In genomic region chr4:38169524-38169923, GRCh38 we compare ENCODE assay signal across 18 cellular contexts.
A peak's percentile ranks its signal among the peaks of the same experiment; 100 is the strongest.
DNase-seq lines count a peak whose midpoint lies in the region; ATAC-seq, FAIRE-seq and TF ChIP-seq lines count a peak whose summit lies in the region.
"Had no signal": no experiment of that assay in that cellular context is flagged by ENCODE, and none has a peak within 500 bp of the region (broad histone marks: within the 10 kb centered on the region; RNA-seq: fewer than 3 reads in every experiment).

No MANE protein-coding gene starts in this region.

- no peak overlapping the region for H3K23ac ChIP-seq in H1 (ENCODE audit: insufficient read length)

- no peak overlapping the region for H3K4me3 ChIP-seq in LNCaP clone FGC (ENCODE audit: low read depth, low read length)
- H3K4me3 ChIP-seq in H1 (ENCODE audit: extremely low read depth in 1 of 4, insufficient read depth in 2 of 4, low read depth in 3 of 4, low read length in 4 of 4) = no peak overlapping the region
- H3K4me3 ChIP-seq in mucosa of descending colon = no peak overlapping the region
- no peak overlapping the region for H3K4me3 ChIP-seq in lower leg skin (ENCODE audit: low read depth, poor library complexity, severe bottlenecking)
- no peak overlapping the region for H3K4me3 ChIP-seq in OCI-LY7 (ENCODE audit: low read depth, low read length, poor library complexity, severe bottlenecking)
- H3K4me3 ChIP-seq: left ventricle myocardium inferior, ovary, uterus had no signal

- ATAC-seq in mucosa of descending colon = peak; percentile 78
- ATAC-seq: activated naive CD8-positive, alpha-beta T cell treated with anti-CD3 and anti-CD28 coated beads, Interleukin-2, amount 50 U/mL, for 24 hours had no signal

- TF ChIP-seq CTCF in LNCaP clone FGC (IDR thresholded peaks at IDR 0.05; ENCODE audit: control insufficient read depth, extremely low read depth, insufficient read depth) (peak; percentile 36), H1 (IDR thresholded peaks at IDR 0.05; ENCODE audit: control extremely low read depth in 1 of 3, insufficient read depth in 1 of 3, low read depth in 1 of 3, low read length in 3 of 3) (peak in 1 of 3 experiments; percentile 2; a peak in 1 of 4 replicates), mucosa of descending colon (IDR thresholded peaks at IDR 0.05) (no peak), lower leg skin (IDR thresholded peaks at IDR 0.05) (no peak), OCI-LY7 (conservative IDR thresholded peaks at IDR 0.05; ENCODE audit: low read length) (no peak)

- H3K36me3 ChIP-seq in H1 (ENCODE audit: control insufficient read depth in 2 of 4, insufficient read depth in 4 of 4, low read length in 3 of 4) (0 out of 8 replicates have a peak, but pooled peaks cover 0 to under 1% (median 0%) of the 10 kb centered on the region in 4 experiments), mucosa of descending colon (ENCODE audit: low read depth) (no peaks in the 10 kb centered on the region), OCI-LY7 (ENCODE audit: insufficient read depth, low read length) (no peaks in the 10 kb centered on the region)
- H3K36me3 ChIP-seq: left ventricle myocardium inferior, ovary, uterus, WERI-Rb-1 had no signal

- 76% methylated on average over 5 of the region's 5 CpGs; no CpG with 5 or more reads in 1 of the 2 experiments for WGBS in H1 (ENCODE audit: extremely low coverage in 1 of 2, insufficient coverage in 1 of 2, insufficient read length in 1 of 2, insufficient replicate concordance in 2 of 2, low coverage in 1 of 2, low lambda C conversion rate in 2 of 2, missing lambda C conversion rate in 1 of 2), 2 experiments
- WGBS in lower leg skin, 2 donors = 35 to 38% methylated on average over 5 of the region's 5 CpGs

- no peaks in the 10 kb centered on the region for H4K20me1 ChIP-seq in H1 (replicated peaks in 1 of 2; ENCODE audit: control insufficient read depth in 1 of 2, insufficient read depth in 2 of 2, low read length in 2 of 2)
- H4K20me1 ChIP-seq in OCI-LY7 (ENCODE audit: insufficient read depth, low read length) = no peaks in the 10 kb centered on the region

- H2AK5ac ChIP-seq in H1 (ENCODE audit: low read depth, low read length) = no peak overlapping the region

- BruUV-seq in OCI-LY7 (replicated peaks; lab: Mats Ljungman, UMichigan) = no TSS peak

- no peak overlapping the region for H2BK15ac ChIP-seq in H1 (ENCODE audit: low read length)

- intact Hi-C loops in mucosa of descending colon (cut with DNase I, micrococcal nuclease) = no loop called here
- intact Hi-C loops in lower leg skin (cut with DNase I; ENCODE audit: low total_unique reads) = no loop called here
- intact Hi-C loops in OCI-LY7 (cut with micrococcal nuclease; ENCODE audit: unreplicated experiment) = no loop called here

- H4K91ac ChIP-seq in H1 (replicated peaks; ENCODE audit: insufficient read length, low read length) = no peak overlapping the region

- POLR2A ChIA-PET in H1 (lab: Charles Lee; ENCODE audit: partially characterized antibody) = no interaction called here
- POLR2A ChIA-PET in OCI-LY7 (lab: Charles Lee) = interaction anchor here (1.1 kb wide), 1 partner anchor 12 kb away, joined by 3 read pairs; no protein-coding TSS in a partner anchor

- no peak overlapping the region for H2BK12ac ChIP-seq in H1 (ENCODE audit: low read depth, low read length)

- no peak for FAIRE-seq in H1 (lab: Jason Lieb, UNC)

- H3K23me2 ChIP-seq in H1 (ENCODE audit: low read depth, low read length) = no peaks in the 10 kb centered on the region

- H3K27me3 ChIP-seq in H1 (replicated peaks in 1 of 4; ENCODE audit: control insufficient read depth in 3 of 4, extremely low read depth in 1 of 4, insufficient read depth in 3 of 4, low read length in 3 of 4) = peaks cover 0 to 2% (median under 1%) of the 10 kb centered on the region in 4 experiments; a peak in 2 of 7 replicates
- H3K27me3 ChIP-seq: ovary, uterus had no signal

- no peak for TF ChIP-seq EP300 in H1 (IDR thresholded peaks at IDR 0.05; ENCODE audit: borderline replicate concordance in 1 of 2, low read depth in 2 of 2, low read length in 2 of 2)

- H3K79me2 ChIP-seq in H1 (ENCODE audit: control insufficient read depth in 1 of 2, insufficient read depth in 2 of 2, low read length in 2 of 2) (no peaks in the 10 kb centered on the region), OCI-LY7 (ENCODE audit: insufficient read depth, low read depth, low read length) (no peaks in the 10 kb centered on the region)

- peak; percentile 34 for DNase-seq in DMS53 treated with DMSO at 0.1 percent for 48 hours (lab: John Stamatoyannopoulos, UW; ENCODE audit: unreplicated experiment)
- no peak for DNase-seq in LNCaP clone FGC (ENCODE audit: low read depth)
- DNase-seq in H1 (ENCODE audit: low read depth in 1 of 2, low spot score in 2 of 2) = no peak
- peak in 1 of 3 donors; percentile 67 for DNase-seq in mucosa of descending colon
- no peak for DNase-seq in lower leg skin (ENCODE audit: low spot score in 2 of 2)
- DNase-seq in activated CD4-positive, alpha-beta T cell treated with anti-CD3 and anti-CD28 coated beads for 1 hour = no peak
- DNase-seq in activated CD8-positive, alpha-beta memory T cell treated with anti-CD3 and anti-CD28 coated beads, Interleukin-2, amount 50 U/mL, for 4 hours = no peak
- DNase-seq in OCI-LY7 (ENCODE audit: low spot score) = no peak
- DNase-seq: activated naive CD8-positive, alpha-beta T cell treated with anti-CD3 and anti-CD28 coated beads, Interleukin-2, amount 50 U/mL, for 24 hours; dermis blood vessel endothelial cell; Karpas-422; left ventricle myocardium inferior; NCI-H446; ovary; SHP77 treated with DMSO at 0.1 percent for 48 hours; stimulated activated CD4-positive, alpha-beta T cell treated with anti-CD3 and anti-CD28 coated beads, Interleukin-2, amount 100 ng/mL, for 48 hours; uterus; WERI-Rb-1 had no signal

- H2BK5ac ChIP-seq in H1 (ENCODE audit: low read depth, low read length) = no peak overlapping the region

- no peak overlapping the region for H3K4ac ChIP-seq in H1 (replicated peaks; ENCODE audit: insufficient read length, low read depth, low read length)

- H3K18ac ChIP-seq in H1 (ENCODE audit: extremely low read depth, low read length) = no peak overlapping the region; the same call in 1 of the 2 replicates

- H2BK120ac ChIP-seq in H1 (replicated peaks; ENCODE audit: low read depth, low read length) = no peak overlapping the region

- H3K9ac ChIP-seq in H1 (replicated peaks in 1 of 4; ENCODE audit: extremely low read depth in 1 of 4, low read depth in 3 of 4, low read length in 3 of 4) = no peak overlapping the region

- no peak overlapping the region for H2BK20ac ChIP-seq in H1 (ENCODE audit: low read length)

- H3K9me3 ChIP-seq in H1 (ENCODE audit: insufficient read depth in 2 of 2, low read depth in 1 of 2, low read length in 1 of 2) (peaks cover 2 to 3% of the 10 kb centered on the region in 2 experiments; a peak in 2 of 4 replicates), mucosa of descending colon (no peaks in the 10 kb centered on the region), OCI-LY7 (ENCODE audit: low read length) (no peaks in the 10 kb centered on the region)
- H3K9me3 ChIP-seq: ovary, uterus had no signal

- H3K27ac ChIP-seq in H1 (ENCODE audit: low read depth, low read length) (no peak overlapping the region), OCI-LY7 (ENCODE audit: low read depth, low read length, poor library complexity, severe bottlenecking) (no peak overlapping the region)
- H3K27ac ChIP-seq: left ventricle myocardium inferior, ovary, uterus, WERI-Rb-1 had no signal

- H4K5ac ChIP-seq in H1 (ENCODE audit: insufficient read length, low read depth, low read length) = no peak overlapping the region

- no peaks in the 10 kb centered on the region for H3K4me1 ChIP-seq in H1 (replicated peaks in 1 of 4; ENCODE audit: control insufficient read depth in 3 of 4, insufficient read depth in 4 of 4, low read length in 3 of 4)
- no peaks in the 10 kb centered on the region for H3K4me1 ChIP-seq in mucosa of descending colon (ENCODE audit: low read depth)
- H3K4me1 ChIP-seq in OCI-LY7 (ENCODE audit: insufficient read depth, low read length, poor library complexity, severe bottlenecking) = no peaks in the 10 kb centered on the region
- H3K4me1 ChIP-seq: left ventricle myocardium inferior, uterus had no signal

- H3K56ac ChIP-seq in H1 (replicated peaks; ENCODE audit: insufficient read length, low read depth, low read length) = no peak overlapping the region

- TF ChIP-seq RAD21 in H1 (IDR thresholded peaks at IDR 0.05 in 1 of 2, conservative IDR thresholded peaks at IDR 0.05 in 1 of 2; ENCODE audit: low read depth in 2 of 2, low read length in 2 of 2) = peak; percentile 22 to 45; a peak in 2 of 4 replicates

- H4K8ac ChIP-seq in H1 (ENCODE audit: extremely low read depth, insufficient read depth, low read length) = no peak overlapping the region

- CTCF ChIA-PET in H1 (lab: Charles Lee; ENCODE audit: partially characterized antibody) = interaction anchor here (1.0 to 5.3 kb wide), 8 partner anchors 11 to 588 kb away, joined by 3 to 28 read pairs (median 4); no protein-coding TSS in a partner anchor
- CTCF ChIA-PET in OCI-LY7 (lab: Charles Lee; ENCODE audit: unreplicated experiment) = no interaction called here

- H2AFZ ChIP-seq in H1 (ENCODE audit: low read length) = 0 out of 2 replicates have a peak overlapping the region, but pooled peaks have one; percentile 40
- no peak overlapping the region for H2AFZ ChIP-seq in OCI-LY7 (ENCODE audit: low read length)

- no peaks in the 10 kb centered on the region for H3K79me1 ChIP-seq in H1 (ENCODE audit: low read depth, low read length)

- no peaks in the 10 kb centered on the region for H3K9me2 ChIP-seq in OCI-LY7 (ENCODE audit: insufficient read depth, low read length)

- H3K14ac ChIP-seq in H1 (ENCODE audit: insufficient read length) = no peak overlapping the region

- H3K4me2 ChIP-seq in H1 (ENCODE audit: insufficient read depth in 1 of 2, low read depth in 2 of 2, low read length in 2 of 2) (no peak overlapping the region), OCI-LY7 (ENCODE audit: low read length) (no peak overlapping the region)

- no peak for TF ChIP-seq POLR2A in H1 (IDR thresholded peaks at IDR 0.05; ENCODE audit: control extremely low read depth in 1 of 2, low read depth in 2 of 2, low read length in 2 of 2)
- no peak for TF ChIP-seq POLR2A in lower leg skin (IDR thresholded peaks at IDR 0.05)

TF ChIP-seq in H1, 55 proteins besides CTCF, POLR2A, EP300 and RAD21 (continues in another document):
- TF ChIP-seq CTBP2 (IDR thresholded peaks at IDR 0.05; ENCODE audit: borderline replicate concordance, insufficient read depth, insufficient read length, low read length) = no peak
- no peak for TF ChIP-seq GABPA (IDR thresholded peaks at IDR 0.05; ENCODE audit: borderline replicate concordance, insufficient read depth, low read length)
- no peak for TF ChIP-seq TAF1 (IDR thresholded peaks at IDR 0.05; ENCODE audit: low read depth, low read length)
- no peak for TF ChIP-seq KDM5A (IDR thresholded peaks at IDR 0.05; ENCODE audit: low read length)
- no peak for TF ChIP-seq EGR1 (IDR thresholded peaks at IDR 0.05; ENCODE audit: borderline replicate concordance, low read depth, low read length)
- no peak for TF ChIP-seq SIX5 (IDR thresholded peaks at IDR 0.05; ENCODE audit: low read depth, low read length)
- TF ChIP-seq KDM1A (IDR thresholded peaks at IDR 0.05; ENCODE audit: borderline replicate concordance, low read length) = no peak
- no peak for TF ChIP-seq POLR2AphosphoS5 (IDR thresholded peaks at IDR 0.05; ENCODE audit: low read depth, low read length)
- TF ChIP-seq GTF2F1 (IDR thresholded peaks at IDR 0.05; ENCODE audit: borderline replicate concordance, low read depth, low read length) = no peak
